In the genomic region with DNA sequence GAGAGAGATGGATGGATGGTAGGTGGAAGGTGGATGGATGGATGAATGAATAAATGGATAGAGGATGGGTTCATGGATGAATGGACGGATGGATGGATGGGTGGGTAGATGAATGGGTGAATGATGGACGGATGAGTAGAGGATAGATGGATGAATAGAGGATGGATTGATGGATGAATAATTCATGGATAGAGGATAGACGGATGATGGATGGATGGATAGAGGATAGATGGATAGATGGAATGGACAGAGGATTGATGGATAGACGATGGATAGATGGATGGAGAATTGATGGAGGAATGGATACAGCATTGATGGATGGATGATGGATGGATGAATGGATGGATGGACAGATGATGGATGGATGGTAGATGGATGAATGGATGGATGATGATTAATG, we compare ENCODE assay signal across 18 cellular contexts.
"Had no signal": no experiment of that assay in that cellular context is flagged by ENCODE, and none has a peak within 500 bp of the region (broad histone marks: within the 10 kb centered on the region; RNA-seq: fewer than 3 reads in every experiment).

No MANE protein-coding gene starts in this region.

- H3K36me3 Mint-ChIP-seq: mesothelial cell of epicardium; stimulated activated effector memory CD8-positive, alpha-beta T cell treated with anti-CD3 and anti-CD28 coated beads, Interleukin-12 subunit alpha, Interleukin-12 subunit beta, amount 100 ng/mL, for 72 hours had no signal

- DNase-seq: esophagus squamous epithelium; psoas muscle; stimulated activated CD4-positive, alpha-beta T cell treated with anti-CD3 and anti-CD28 coated beads, Interleukin-12 subunit alpha, Interleukin-12 subunit beta, amount 100 ng/mL, for 4 hours; transverse colon; upper lobe of right lung; uterus had no signal

- H3K4me3 Mint-ChIP-seq: memory B cell; mesothelial cell of epicardium; naive thymus-derived CD4-positive, alpha-beta T cell; nephron; stimulated activated effector memory CD8-positive, alpha-beta T cell treated with anti-CD3 and anti-CD28 coated beads, Interleukin-12 subunit alpha, Interleukin-12 subunit beta, amount 100 ng/mL, for 72 hours; stimulated activated naive CD8-positive, alpha-beta T cell treated with anti-CD3 and anti-CD28 coated beads, Interleukin-15, Interleukin-2, amounts not matched to agents 100 ng/mL and 50 ng/mL, for 24 hours had no signal

- H3K27me3 ChIP-seq: esophagus squamous epithelium, suprapubic skin, transverse colon, upper lobe of right lung, uterus had no signal

- H3K27ac Mint-ChIP-seq: mesothelial cell of epicardium; nephron; stimulated activated effector memory CD8-positive, alpha-beta T cell treated with anti-CD3 and anti-CD28 coated beads, Interleukin-12 subunit alpha, Interleukin-12 subunit beta, amount 100 ng/mL, for 72 hours; stimulated activated naive CD8-positive, alpha-beta T cell treated with anti-CD3 and anti-CD28 coated beads, Interleukin-15, Interleukin-2, amounts not matched to agents 100 ng/mL and 50 ng/mL, for 24 hours had no signal

- H3K4me3 ChIP-seq: coronary artery, esophagus squamous epithelium, lung, mucosa of descending colon, psoas muscle, smooth muscle cell, suprapubic skin, transverse colon, upper lobe of right lung, uterus had no signal

- H3K9me3 ChIP-seq: esophagus squamous epithelium, mucosa of descending colon, psoas muscle, suprapubic skin, transverse colon, upper lobe of right lung, uterus had no signal

- H3K36me3 ChIP-seq: esophagus squamous epithelium, suprapubic skin, transverse colon, upper lobe of right lung, uterus had no signal

- H3K4me1 ChIP-seq: psoas muscle, suprapubic skin, transverse colon, upper lobe of right lung, uterus had no signal

- H3K4me1 Mint-ChIP-seq: mesothelial cell of epicardium; nephron; stimulated activated effector memory CD8-positive, alpha-beta T cell treated with anti-CD3 and anti-CD28 coated beads, Interleukin-12 subunit alpha, Interleukin-12 subunit beta, amount 100 ng/mL, for 72 hours had no signal

- H3K4me2 ChIP-seq: smooth muscle cell had no signal

- H3K27ac ChIP-seq: psoas muscle, suprapubic skin, upper lobe of right lung had no signal

- FAIRE-seq: keratinocyte had no signal
